ENCODE assay signal across 2 cellular contexts in the genomic region with DNA sequence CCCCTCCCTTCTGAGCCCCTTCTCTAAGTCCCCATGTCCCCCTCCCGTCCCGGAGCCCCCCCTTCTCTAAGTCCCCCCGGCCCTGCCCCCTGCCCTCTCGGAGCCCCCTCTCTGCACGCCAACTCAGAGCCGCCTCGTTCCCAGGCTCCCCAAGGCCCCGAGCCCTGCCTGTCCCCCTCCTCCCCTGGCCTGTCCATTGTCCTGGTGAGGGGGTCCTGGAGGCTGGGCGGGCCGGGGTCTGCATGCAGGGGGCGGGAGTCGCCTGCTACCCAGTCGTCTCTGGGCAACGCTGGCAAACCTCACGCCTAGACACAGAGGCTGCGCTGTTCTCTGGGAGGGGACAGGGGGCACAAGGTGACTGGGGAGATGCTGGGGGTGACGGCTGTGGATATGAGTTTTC.
TF ChIP-seq lines count a peak whose summit lies in the region.

No MANE protein-coding gene starts in this region.

TF ChIP-seq in SK-N-SH, 30 proteins besides CTCF, POLR2A, EP300 and RAD21:
- TF ChIP-seq POLR2AphosphoS5 (IDR thresholded peaks at IDR 0.05; ENCODE audit: low read depth, low read length) (no peak), CHD2 (IDR thresholded peaks at IDR 0.05; ENCODE audit: low read length, partially characterized antibody) (no peak), FOXJ3 (CRISPR knock-in tag; IDR thresholded peaks at IDR 0.05) (no peak), GABPA (IDR thresholded peaks at IDR 0.05; ENCODE audit: low read depth) (no peak), FOXM1 (IDR thresholded peaks at IDR 0.05; ENCODE audit: low read depth) (no peak), SIN3A (IDR thresholded peaks at IDR 0.05; ENCODE audit: borderline replicate concordance, low read depth, low read length) (no peak), TAF1 (IDR thresholded peaks at IDR 0.05; ENCODE audit: borderline replicate concordance, low read depth, low read length) (no peak), RXRA (IDR thresholded peaks at IDR 0.05; ENCODE audit: borderline replicate concordance, low read depth) (no peak), YY1 (IDR thresholded peaks at IDR 0.05; ENCODE audit: low read depth) (no peak), EZH2phosphoT487 (IDR thresholded peaks at IDR 0.05; ENCODE audit: borderline replicate concordance, low read depth) (no peak), RFX5 (IDR thresholded peaks at IDR 0.05; ENCODE audit: low read length) (no peak)
- TF ChIP-seq, protein P1, sequence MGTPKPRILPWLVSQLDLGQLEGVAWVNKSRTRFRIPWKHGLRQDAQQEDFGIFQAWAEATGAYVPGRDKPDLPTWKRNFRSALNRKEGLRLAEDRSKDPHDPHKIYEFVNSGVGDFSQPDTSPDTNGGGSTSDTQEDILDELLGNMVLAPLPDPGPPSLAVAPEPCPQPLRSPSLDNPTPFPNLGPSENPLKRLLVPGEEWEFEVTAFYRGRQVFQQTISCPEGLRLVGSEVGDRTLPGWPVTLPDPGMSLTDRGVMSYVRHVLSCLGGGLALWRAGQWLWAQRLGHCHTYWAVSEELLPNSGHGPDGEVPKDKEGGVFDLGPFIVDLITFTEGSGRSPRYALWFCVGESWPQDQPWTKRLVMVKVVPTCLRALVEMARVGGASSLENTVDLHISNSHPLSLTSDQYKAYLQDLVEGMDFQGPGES (IDR thresholded peaks at IDR 0.05; ENCODE audit: low read depth, low read length) = no peak
- TF ChIP-seq, protein P2, sequence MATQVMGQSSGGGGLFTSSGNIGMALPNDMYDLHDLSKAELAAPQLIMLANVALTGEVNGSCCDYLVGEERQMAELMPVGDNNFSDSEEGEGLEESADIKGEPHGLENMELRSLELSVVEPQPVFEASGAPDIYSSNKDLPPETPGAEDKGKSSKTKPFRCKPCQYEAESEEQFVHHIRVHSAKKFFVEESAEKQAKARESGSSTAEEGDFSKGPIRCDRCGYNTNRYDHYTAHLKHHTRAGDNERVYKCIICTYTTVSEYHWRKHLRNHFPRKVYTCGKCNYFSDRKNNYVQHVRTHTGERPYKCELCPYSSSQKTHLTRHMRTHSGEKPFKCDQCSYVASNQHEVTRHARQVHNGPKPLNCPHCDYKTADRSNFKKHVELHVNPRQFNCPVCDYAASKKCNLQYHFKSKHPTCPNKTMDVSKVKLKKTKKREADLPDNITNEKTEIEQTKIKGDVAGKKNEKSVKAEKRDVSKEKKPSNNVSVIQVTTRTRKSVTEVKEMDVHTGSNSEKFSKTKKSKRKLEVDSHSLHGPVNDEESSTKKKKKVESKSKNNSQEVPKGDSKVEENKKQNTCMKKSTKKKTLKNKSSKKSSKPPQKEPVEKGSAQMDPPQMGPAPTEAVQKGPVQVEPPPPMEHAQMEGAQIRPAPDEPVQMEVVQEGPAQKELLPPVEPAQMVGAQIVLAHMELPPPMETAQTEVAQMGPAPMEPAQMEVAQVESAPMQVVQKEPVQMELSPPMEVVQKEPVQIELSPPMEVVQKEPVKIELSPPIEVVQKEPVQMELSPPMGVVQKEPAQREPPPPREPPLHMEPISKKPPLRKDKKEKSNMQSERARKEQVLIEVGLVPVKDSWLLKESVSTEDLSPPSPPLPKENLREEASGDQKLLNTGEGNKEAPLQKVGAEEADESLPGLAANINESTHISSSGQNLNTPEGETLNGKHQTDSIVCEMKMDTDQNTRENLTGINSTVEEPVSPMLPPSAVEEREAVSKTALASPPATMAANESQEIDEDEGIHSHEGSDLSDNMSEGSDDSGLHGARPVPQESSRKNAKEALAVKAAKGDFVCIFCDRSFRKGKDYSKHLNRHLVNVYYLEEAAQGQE (IDR thresholded peaks at IDR 0.05; ENCODE audit: low read depth, low read length) = no peak

TF ChIP-seq in SK-N-SH treated with all-trans-retinoic acid at 6 μM for 48 hours, 23 proteins besides CTCF, POLR2A, EP300 and RAD21:
- TF ChIP-seq, protein P3, sequence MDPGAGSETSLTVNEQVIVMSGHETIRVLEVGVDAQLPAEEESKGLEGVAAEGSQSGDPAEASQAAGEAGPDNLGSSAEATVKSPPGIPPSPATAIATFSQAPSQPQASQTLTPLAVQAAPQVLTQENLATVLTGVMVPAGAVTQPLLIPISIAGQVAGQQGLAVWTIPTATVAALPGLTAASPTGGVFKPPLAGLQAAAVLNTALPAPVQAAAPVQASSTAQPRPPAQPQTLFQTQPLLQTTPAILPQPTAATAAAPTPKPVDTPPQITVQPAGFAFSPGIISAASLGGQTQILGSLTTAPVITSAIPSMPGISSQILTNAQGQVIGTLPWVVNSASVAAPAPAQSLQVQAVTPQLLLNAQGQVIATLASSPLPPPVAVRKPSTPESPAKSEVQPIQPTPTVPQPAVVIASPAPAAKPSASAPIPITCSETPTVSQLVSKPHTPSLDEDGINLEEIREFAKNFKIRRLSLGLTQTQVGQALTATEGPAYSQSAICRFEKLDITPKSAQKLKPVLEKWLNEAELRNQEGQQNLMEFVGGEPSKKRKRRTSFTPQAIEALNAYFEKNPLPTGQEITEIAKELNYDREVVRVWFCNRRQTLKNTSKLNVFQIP (CRISPR knock-in tag; IDR thresholded peaks at IDR 0.05; ENCODE audit: borderline replicate concordance, low read depth) = no peak
- TF ChIP-seq ZNF70 (CRISPR knock-in tag; IDR thresholded peaks at IDR 0.05) (no peak), CSDC2 (CRISPR knock-in tag; IDR thresholded peaks at IDR 0.05) (no peak), RARB (CRISPR knock-in tag; IDR thresholded peaks at IDR 0.05) (no peak), OSR1 (CRISPR knock-in tag; IDR thresholded peaks at IDR 0.05) (no peak), ESRRG (CRISPR knock-in tag; IDR thresholded peaks at IDR 0.05) (no peak), TCF4 (CRISPR knock-in tag; IDR thresholded peaks at IDR 0.05; ENCODE audit: borderline replicate concordance) (no peak), TOX (CRISPR knock-in tag; IDR thresholded peaks at IDR 0.05; ENCODE audit: borderline replicate concordance) (no peak), ZC3H10 (CRISPR knock-in tag; IDR thresholded peaks at IDR 0.05) (no peak), GLIS3 (CRISPR knock-in tag; IDR thresholded peaks at IDR 0.05) (no peak), ZNF565 (CRISPR knock-in tag; conservative IDR thresholded peaks at IDR 0.05; ENCODE audit: low read depth) (no peak), PPARA (CRISPR knock-in tag; IDR thresholded peaks at IDR 0.05; ENCODE audit: borderline replicate concordance) (no peak), ZFP30 (CRISPR knock-in tag; IDR thresholded peaks at IDR 0.05) (no peak), ZFP3 (CRISPR knock-in tag; IDR thresholded peaks at IDR 0.05) (no peak), ISL1 (CRISPR knock-in tag; IDR thresholded peaks at IDR 0.05) (no peak)
- TF ChIP-seq, protein P4, sequence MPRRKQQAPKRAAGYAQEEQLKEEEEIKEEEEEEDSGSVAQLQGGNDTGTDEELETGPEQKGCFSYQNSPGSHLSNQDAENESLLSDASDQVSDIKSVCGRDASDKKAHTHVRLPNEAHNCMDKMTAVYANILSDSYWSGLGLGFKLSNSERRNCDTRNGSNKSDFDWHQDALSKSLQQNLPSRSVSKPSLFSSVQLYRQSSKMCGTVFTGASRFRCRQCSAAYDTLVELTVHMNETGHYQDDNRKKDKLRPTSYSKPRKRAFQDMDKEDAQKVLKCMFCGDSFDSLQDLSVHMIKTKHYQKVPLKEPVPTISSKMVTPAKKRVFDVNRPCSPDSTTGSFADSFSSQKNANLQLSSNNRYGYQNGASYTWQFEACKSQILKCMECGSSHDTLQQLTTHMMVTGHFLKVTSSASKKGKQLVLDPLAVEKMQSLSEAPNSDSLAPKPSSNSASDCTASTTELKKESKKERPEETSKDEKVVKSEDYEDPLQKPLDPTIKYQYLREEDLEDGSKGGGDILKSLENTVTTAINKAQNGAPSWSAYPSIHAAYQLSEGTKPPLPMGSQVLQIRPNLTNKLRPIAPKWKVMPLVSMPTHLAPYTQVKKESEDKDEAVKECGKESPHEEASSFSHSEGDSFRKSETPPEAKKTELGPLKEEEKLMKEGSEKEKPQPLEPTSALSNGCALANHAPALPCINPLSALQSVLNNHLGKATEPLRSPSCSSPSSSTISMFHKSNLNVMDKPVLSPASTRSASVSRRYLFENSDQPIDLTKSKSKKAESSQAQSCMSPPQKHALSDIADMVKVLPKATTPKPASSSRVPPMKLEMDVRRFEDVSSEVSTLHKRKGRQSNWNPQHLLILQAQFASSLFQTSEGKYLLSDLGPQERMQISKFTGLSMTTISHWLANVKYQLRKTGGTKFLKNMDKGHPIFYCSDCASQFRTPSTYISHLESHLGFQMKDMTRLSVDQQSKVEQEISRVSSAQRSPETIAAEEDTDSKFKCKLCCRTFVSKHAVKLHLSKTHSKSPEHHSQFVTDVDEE (CRISPR knock-in tag; IDR thresholded peaks at IDR 0.05) = no peak
- TF ChIP-seq, protein P5, sequence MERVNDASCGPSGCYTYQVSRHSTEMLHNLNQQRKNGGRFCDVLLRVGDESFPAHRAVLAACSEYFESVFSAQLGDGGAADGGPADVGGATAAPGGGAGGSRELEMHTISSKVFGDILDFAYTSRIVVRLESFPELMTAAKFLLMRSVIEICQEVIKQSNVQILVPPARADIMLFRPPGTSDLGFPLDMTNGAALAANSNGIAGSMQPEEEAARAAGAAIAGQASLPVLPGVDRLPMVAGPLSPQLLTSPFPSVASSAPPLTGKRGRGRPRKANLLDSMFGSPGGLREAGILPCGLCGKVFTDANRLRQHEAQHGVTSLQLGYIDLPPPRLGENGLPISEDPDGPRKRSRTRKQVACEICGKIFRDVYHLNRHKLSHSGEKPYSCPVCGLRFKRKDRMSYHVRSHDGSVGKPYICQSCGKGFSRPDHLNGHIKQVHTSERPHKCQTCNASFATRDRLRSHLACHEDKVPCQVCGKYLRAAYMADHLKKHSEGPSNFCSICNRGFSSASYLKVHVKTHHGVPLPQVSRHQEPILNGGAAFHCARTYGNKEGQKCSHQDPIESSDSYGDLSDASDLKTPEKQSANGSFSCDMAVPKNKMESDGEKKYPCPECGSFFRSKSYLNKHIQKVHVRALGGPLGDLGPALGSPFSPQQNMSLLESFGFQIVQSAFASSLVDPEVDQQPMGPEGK (CRISPR knock-in tag; IDR thresholded peaks at IDR 0.05; ENCODE audit: borderline replicate concordance) = no peak
- TF ChIP-seq, protein P6, sequence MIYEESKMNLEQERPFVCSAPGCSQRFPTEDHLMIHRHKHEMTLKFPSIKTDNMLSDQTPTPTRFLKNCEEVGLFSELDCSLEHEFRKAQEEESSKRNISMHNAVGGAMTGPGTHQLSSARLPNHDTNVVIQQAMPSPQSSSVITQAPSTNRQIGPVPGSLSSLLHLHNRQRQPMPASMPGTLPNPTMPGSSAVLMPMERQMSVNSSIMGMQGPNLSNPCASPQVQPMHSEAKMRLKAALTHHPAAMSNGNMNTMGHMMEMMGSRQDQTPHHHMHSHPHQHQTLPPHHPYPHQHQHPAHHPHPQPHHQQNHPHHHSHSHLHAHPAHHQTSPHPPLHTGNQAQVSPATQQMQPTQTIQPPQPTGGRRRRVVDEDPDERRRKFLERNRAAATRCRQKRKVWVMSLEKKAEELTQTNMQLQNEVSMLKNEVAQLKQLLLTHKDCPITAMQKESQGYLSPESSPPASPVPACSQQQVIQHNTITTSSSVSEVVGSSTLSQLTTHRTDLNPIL (CRISPR knock-in tag; IDR thresholded peaks at IDR 0.05; ENCODE audit: low read depth) = no peak
